16 cellular contexts compared by ENCODE assay signal in the genomic region with DNA sequence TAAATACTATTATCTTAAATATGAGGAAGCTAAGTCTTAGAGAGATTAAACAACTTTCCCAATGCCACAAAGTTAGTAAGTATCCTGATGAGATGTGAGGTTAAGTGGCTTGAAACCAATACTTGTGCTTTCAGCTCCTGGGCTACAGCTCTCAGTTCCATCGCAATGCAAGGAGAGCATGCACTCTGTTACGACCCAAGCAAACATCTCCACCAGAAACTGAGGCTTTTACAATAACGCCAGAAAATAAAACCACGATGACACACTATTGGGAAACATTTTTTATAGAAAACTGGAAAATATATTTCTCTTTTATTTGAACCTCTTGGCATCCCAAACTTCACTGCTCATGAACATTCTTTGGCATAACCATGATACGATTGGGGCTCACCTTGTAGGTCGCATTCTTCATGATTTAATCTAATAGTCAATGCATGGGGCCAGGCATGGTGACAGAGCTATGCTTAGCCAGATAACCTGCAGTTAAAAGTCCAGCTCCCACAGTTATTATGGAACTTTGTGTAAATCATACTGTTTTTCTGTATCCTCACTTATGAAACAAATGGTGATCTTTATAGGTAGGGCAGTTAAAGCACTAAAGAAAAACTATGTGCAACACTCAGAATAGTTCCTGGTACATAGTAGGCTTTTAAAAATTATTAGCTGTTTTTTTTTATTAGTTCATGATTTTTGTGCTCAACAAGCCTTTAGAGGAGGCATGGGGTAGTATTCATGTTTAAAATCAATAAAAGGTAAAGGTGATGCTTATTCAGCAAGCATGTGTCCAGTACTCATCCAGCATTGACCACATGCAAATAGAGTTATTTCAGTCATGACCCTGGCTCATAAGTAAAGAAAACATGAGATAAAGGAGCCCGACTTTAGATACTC.
A peak's percentile ranks its signal among the peaks of the same experiment; 100 is the strongest.
DNase-seq lines count a peak whose midpoint lies in the region; FAIRE-seq and TF ChIP-seq lines count a peak whose summit lies in the region.
"Had no signal": no experiment of that assay in that cellular context is flagged by ENCODE, and none has a peak within 500 bp of the region (broad histone marks: within the 10 kb centered on the region; RNA-seq: fewer than 3 reads in every experiment).

No MANE protein-coding gene starts in this region.

- no peak overlapping the region for H2AK5ac ChIP-seq in mesenchymal stem cell (ENCODE audit: low read length, severe bottlenecking)

- H2BK15ac ChIP-seq in mesenchymal stem cell (ENCODE audit: low read depth, poor library complexity, severe bottlenecking) = no peak overlapping the region

- CTCF ChIA-PET in MCF 10A (lab: Yijun Ruan, JAX) = interaction anchor here (0.8 kb wide), 2 partner anchors 254 to 528 kb away, joined by 3 read pairs; no protein-coding TSS in a partner anchor
- CTCF ChIA-PET in endothelial cell of umbilical vein (lab: Charles Lee) = no interaction called here

- H3K4me2 ChIP-seq in endothelial cell of umbilical vein (ENCODE audit: insufficient read depth, low read length) (peak overlapping the region; percentile 78), mesenchymal stem cell (ENCODE audit: low read length, poor library complexity, severe bottlenecking) (no peak overlapping the region)

- POLR2A ChIA-PET in MCF 10A (lab: Yijun Ruan, JAX) (no interaction called here), endothelial cell of umbilical vein (lab: Charles Lee) (no interaction called here)

- H3K9me1 ChIP-seq in endothelial cell of umbilical vein (replicated peaks; ENCODE audit: control insufficient read depth, extremely low read depth, insufficient read depth, low read length) = no peaks in the 10 kb centered on the region

- H3K9me3 ChIP-seq in breast epithelium = no peaks in the 10 kb centered on the region
- H3K9me3 ChIP-seq in endothelial cell of umbilical vein (replicated peaks; ENCODE audit: control insufficient read depth, insufficient read depth, low read length) = no peaks in the 10 kb centered on the region
- no peaks in the 10 kb centered on the region for H3K9me3 ChIP-seq in mesenchymal stem cell (ENCODE audit: control insufficient read depth, low read length)
- H3K9me3 ChIP-seq: HAP-1 had no signal

- H3K36me3 Mint-ChIP-seq in MCF 10A (ENCODE audit: insufficient read depth, unreplicated experiment) = no peaks in the 10 kb centered on the region

- H2AFZ ChIP-seq in endothelial cell of umbilical vein (ENCODE audit: low read depth, low read length) = peak overlapping the region; percentile 90
- no peak overlapping the region for H2AFZ ChIP-seq in mesenchymal stem cell (ENCODE audit: low read depth, low read length)

- in situ Hi-C loops in GM13976 (cut with MboI; ENCODE audit: low sequenced_read_pairs, unreplicated experiment) = no loop called here

- H3K27ac ChIP-seq in breast epithelium (no peak overlapping the region), endothelial cell of umbilical vein (ENCODE audit: insufficient read depth, low read depth, low read length) (peak overlapping the region; percentile 82), mesenchymal stem cell (ENCODE audit: low read length, poor library complexity, severe bottlenecking) (no peak overlapping the region)
- H3K27ac ChIP-seq: 22Rv1 had no signal

- no peak for TF ChIP-seq POLR2A in breast epithelium (IDR thresholded peaks at IDR 0.05)
- TF ChIP-seq POLR2A in endothelial cell of umbilical vein (IDR thresholded peaks at IDR 0.05; ENCODE audit: low read depth, low read length) = no peak

- no peak overlapping the region for H4K91ac ChIP-seq in mesenchymal stem cell (ENCODE audit: low read length)

- no peak for FAIRE-seq in endothelial cell of umbilical vein (lab: Jason Lieb, UNC)
- FAIRE-seq: GM18507 had no signal

- H3K4me3 ChIP-seq in breast epithelium (no peak overlapping the region), endothelial cell of umbilical vein (replicated peaks in 1 of 3; ENCODE audit: insufficient read depth in 1 of 3, low read depth in 1 of 3, low read length in 3 of 3) (peak overlapping the region in 1 of 3 experiments; percentile 11), mesenchymal stem cell (ENCODE audit: insufficient read depth in 1 of 2, low read depth in 1 of 2, low read length in 2 of 2) (no peak overlapping the region)
- H3K4me3 ChIP-seq: HAP-1 had no signal

- H3K27me3 Mint-ChIP-seq in MCF 10A (ENCODE audit: insufficient read depth, unreplicated experiment) = no peaks in the 10 kb centered on the region
- H3K27me3 Mint-ChIP-seq: IgD-negative memory B cell had no signal

- no peak for TF ChIP-seq CTCF in MCF 10A (IDR thresholded peaks at IDR 0.05; ENCODE audit: unreplicated experiment)
- no peak for TF ChIP-seq CTCF in breast epithelium (IDR thresholded peaks at IDR 0.05)
- TF ChIP-seq CTCF in endothelial cell of umbilical vein (IDR thresholded peaks at IDR 0.05; ENCODE audit: extremely low read depth in 1 of 2, insufficient read depth in 1 of 2, low read depth in 1 of 2, low read length in 2 of 2) = no peak
- TF ChIP-seq CTCF in GM13976 (IDR thresholded peaks at IDR 0.05; ENCODE audit: borderline replicate concordance, control extremely low read depth, extremely low read depth, insufficient read depth, missing control alignments) = no peak

- no peaks in the 10 kb centered on the region for H3K79me1 ChIP-seq in mesenchymal stem cell (replicated peaks; ENCODE audit: low read length, poor library complexity, severe bottlenecking)

- H2BK120ac ChIP-seq in mesenchymal stem cell (ENCODE audit: low read depth, low read length) = no peak overlapping the region

- WGBS in mesenchymal stem cell = 98% methylated on average over 6 of the region's 7 CpGs

- H3K4me1 Mint-ChIP-seq in MCF 10A (ENCODE audit: insufficient read depth, unreplicated experiment) = peaks cover 6% of the 10 kb centered on the region
- H3K4me1 Mint-ChIP-seq: IgD-negative memory B cell had no signal

- no TSS peak for BruUV-seq in MCF 10A (replicated peaks; lab: Mats Ljungman, UMichigan)
- BruUV-seq in endothelial cell of umbilical vein (replicated peaks; lab: Mats Ljungman, UMichigan) = no TSS peak

- intact Hi-C loops in MCF 10A (cut with micrococcal nuclease) (no loop called here), breast epithelium (cut with DNase I; ENCODE audit: low total_unique reads) (no loop called here), endothelial cell of umbilical vein (cut with micrococcal nuclease) (loop anchor here (1.0 kb wide), 1 partner anchor 77 kb away; no protein-coding TSS in a partner anchor)

- no peak overlapping the region for H3K4me3 Mint-ChIP-seq in MCF 10A (ENCODE audit: unreplicated experiment)
- H3K4me3 Mint-ChIP-seq: IgD-negative memory B cell had no signal

- H3K4me1 ChIP-seq in breast epithelium (no peaks in the 10 kb centered on the region), endothelial cell of umbilical vein (ENCODE audit: control insufficient read depth, extremely low read depth, insufficient read depth, low read length) (peaks cover 17% of the 10 kb centered on the region), mesenchymal stem cell (ENCODE audit: control insufficient read depth, insufficient read depth, low read depth, low read length) (no peaks in the 10 kb centered on the region)
- H3K4me1 ChIP-seq: HAP-1 had no signal

- peak overlapping the region; percentile 55 for H3K27ac Mint-ChIP-seq in MCF 10A (ENCODE audit: low read depth, unreplicated experiment)
- H3K27ac Mint-ChIP-seq: IgD-negative memory B cell had no signal

- peak overlapping the region; percentile 65 for H3K9ac ChIP-seq in endothelial cell of umbilical vein (replicated peaks; ENCODE audit: extremely low read depth, insufficient read depth, low read length)
- peak overlapping the region; percentile 52 for H3K9ac ChIP-seq in mesenchymal stem cell (ENCODE audit: low read length)

- no peak overlapping the region for H2BK5ac ChIP-seq in mesenchymal stem cell (ENCODE audit: low read depth, low read length, poor library complexity, severe bottlenecking)

- DNase-seq in MCF 10A (ENCODE audit: unreplicated experiment) = no peak
- DNase-seq in breast epithelium (ENCODE audit: low spot score in 2 of 2) = no peak
- no peak for DNase-seq in endothelial cell of umbilical vein (ENCODE audit: low read depth, low spot score)
- DNase-seq in mesenchymal stem cell = no peak
- DNase-seq in activated gamma-delta T cell (lab: John Stamatoyannopoulos, UW) = no peak
- no peak for DNase-seq in GM13976 (ENCODE audit: low spot score)
- DNase-seq in SHP77 treated with DMSO at 0.1 percent for 48 hours (lab: John Stamatoyannopoulos, UW) = no peak
- DNase-seq in NCI-H774 (lab: John Stamatoyannopoulos, UW) = no peak
- DNase-seq: C1 segment of cervical spinal cord, DMS53, NCI-H1092 treated with DMSO at 0.1 percent for 48 hours, NCI-H1694 had no signal

- no peak overlapping the region for H4K8ac ChIP-seq in mesenchymal stem cell (ENCODE audit: low read length)

- no peak overlapping the region for H2BK12ac ChIP-seq in mesenchymal stem cell (ENCODE audit: low read length in 2 of 2)

- H3K36me3 ChIP-seq in breast epithelium (no peaks in the 10 kb centered on the region), endothelial cell of umbilical vein (ENCODE audit: control insufficient read depth in 2 of 2, extremely low read depth in 1 of 2, insufficient read depth in 2 of 2, low read length in 2 of 2) (no peaks in the 10 kb centered on the region), mesenchymal stem cell (ENCODE audit: control insufficient read depth in 1 of 2, insufficient read depth in 2 of 2, low read depth in 1 of 2, low read length in 2 of 2) (no peaks in the 10 kb centered on the region)
- H3K36me3 ChIP-seq: HAP-1 had no signal

- no peak overlapping the region for H3K18ac ChIP-seq in mesenchymal stem cell (ENCODE audit: low read depth in 1 of 2, low read length in 2 of 2)

- H3K14ac ChIP-seq in mesenchymal stem cell (ENCODE audit: low read length in 2 of 2) = no peak overlapping the region

- H3K27me3 ChIP-seq in breast epithelium (no peaks in the 10 kb centered on the region), endothelial cell of umbilical vein (ENCODE audit: control insufficient read depth in 2 of 2, insufficient read depth in 2 of 2, low read length in 2 of 2) (no peaks in the 10 kb centered on the region), mesenchymal stem cell (ENCODE audit: control insufficient read depth in 1 of 2, insufficient read depth in 1 of 2, low read length in 2 of 2) (no peaks in the 10 kb centered on the region)

- dilution Hi-C loops in endothelial cell of umbilical vein (cut with MboI; ENCODE audit: extremely low pct_ligation_motif_present, low sequenced_read_pairs) = no loop called here

- no peak overlapping the region for H3K23ac ChIP-seq in mesenchymal stem cell (ENCODE audit: low read length in 2 of 2)

- no peaks in the 10 kb centered on the region for H3K79me2 ChIP-seq in endothelial cell of umbilical vein (ENCODE audit: control insufficient read depth, insufficient read depth, low read length)

- no peaks in the 10 kb centered on the region for H3K9me3 Mint-ChIP-seq in MCF 10A (ENCODE audit: unreplicated experiment)
- H3K9me3 Mint-ChIP-seq: IgD-negative memory B cell had no signal

- no peaks in the 10 kb centered on the region for H4K20me1 ChIP-seq in endothelial cell of umbilical vein (replicated peaks; ENCODE audit: control insufficient read depth, extremely low read depth, insufficient read depth, low read length)

- no peak overlapping the region for H3K4ac ChIP-seq in mesenchymal stem cell (ENCODE audit: low read depth in 1 of 2, low read length in 2 of 2)

TF ChIP-seq in endothelial cell of umbilical vein, 7 proteins besides CTCF, POLR2A, EP300 and RAD21:
- TF ChIP-seq POLR2AphosphoS5 (IDR thresholded peaks at IDR 0.05; ENCODE audit: insufficient read depth, low read depth, low read length) = no peak
